In the genomic region with DNA sequence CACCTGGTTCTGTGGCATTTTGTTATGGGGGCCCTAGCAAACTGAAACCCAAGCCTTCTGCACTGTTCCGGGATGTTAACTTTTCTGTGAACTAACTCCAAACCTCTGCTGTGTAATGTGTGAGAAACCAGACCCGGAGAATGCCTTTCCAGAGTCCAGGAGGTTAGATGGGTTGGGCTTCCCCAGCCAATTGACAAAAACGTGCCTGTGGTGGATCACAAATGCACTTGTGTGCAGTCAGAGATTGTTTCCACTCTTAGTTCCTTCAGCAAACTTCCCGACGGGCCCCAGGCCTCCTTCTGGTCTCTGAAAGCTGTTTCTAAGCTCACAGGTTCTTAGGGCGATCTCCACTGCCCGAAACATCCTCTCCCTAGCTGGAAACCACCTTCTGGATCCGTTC, we compare ENCODE assay signal across 18 cellular contexts. TPM values are rescaled to one million over a fixed set of nuclear protein-coding genes. Genes with fewer than 3 reads are reported as not detected.
DNase-seq lines count a peak whose midpoint lies in the region; ATAC-seq and TF ChIP-seq lines count a peak whose summit lies in the region.
"Had no signal": no experiment of that assay in that cellular context is flagged by ENCODE, and none has a peak within 500 bp of the region (broad histone marks: within the 10 kb centered on the region; RNA-seq: fewer than 3 reads in every experiment).

No MANE protein-coding gene starts in this region.

- no CpG with 5 or more reads among the region's 8 CpGs for WGBS in H9 (ENCODE audit: extremely low coverage, insufficient read length, low lambda C conversion rate)

- peaks cover 70% of the 10 kb centered on the region for H3K36me3 ChIP-seq in DOHH2 (ENCODE audit: control insufficient read depth, low read length)

- H3K79me1 ChIP-seq in H9 (ENCODE audit: insufficient read depth, low read depth, low read length, poor library complexity, severe bottlenecking): no peaks in the 10 kb centered on the region

- no peak overlapping the region for H3K18ac ChIP-seq in H9 (ENCODE audit: insufficient read length, low read depth, low read length)

- no peak overlapping the region for H3K9ac ChIP-seq in H9 (ENCODE audit: extremely low read depth, insufficient read length, low read length)

- no peak overlapping the region for H3K4me3 ChIP-seq in DOHH2 (ENCODE audit: low read length)
- H3K4me3 ChIP-seq: PC-9, SJCRH30 had no signal

- no peak overlapping the region for H3K4ac ChIP-seq in H9 (ENCODE audit: low read depth, low read length)

- H3K56ac ChIP-seq in H9 (ENCODE audit: insufficient read length, low read depth, low read length): no peak overlapping the region

- H3K4me1 ChIP-seq in DOHH2 (ENCODE audit: control insufficient read depth, low read length) (peaks cover 53% of the 10 kb centered on the region), H9 (ENCODE audit: insufficient read depth, low read length) (no peaks in the 10 kb centered on the region)
- H3K4me1 ChIP-seq: SJCRH30 had no signal

- H2BK20ac ChIP-seq in H9 (ENCODE audit: low read depth, low read length, poor library complexity, severe bottlenecking): no peak overlapping the region

- H2AK5ac ChIP-seq in H9 (ENCODE audit: insufficient read length, low read length): no peak overlapping the region

- peaks cover 63% of the 10 kb centered on the region for H3K4me1 Mint-ChIP-seq in dendritic cell treated with granulocyte-macrophage colony-stimulating factor and Interleukin-4, amounts not matched to agents 40 ng/mL and 50 ng/mL, for 4 days (ENCODE audit: low read depth)
- H3K4me1 Mint-ChIP-seq in naive B cell: peaks cover 11 to 37% (median 33%) of the 10 kb centered on the region in 3 donors
- H3K4me1 Mint-ChIP-seq in stimulated activated memory B cell treated with anti-CD40 and anti-IgM and Interleukin-4, amounts not matched to agents 10 μg/mL and 1 μg/mL and 100 μg/mL, for 72 hours: peaks cover 24% of the 10 kb centered on the region
- H3K4me1 Mint-ChIP-seq in H9: no peaks in the 10 kb centered on the region

- H3K36me3 Mint-ChIP-seq in dendritic cell treated with granulocyte-macrophage colony-stimulating factor and Interleukin-4, amounts not matched to agents 40 ng/mL and 50 ng/mL, for 4 days (ENCODE audit: low read depth): peaks cover 49% of the 10 kb centered on the region
- H3K36me3 Mint-ChIP-seq in naive B cell (peaks cover 6 to 13% of the 10 kb centered on the region in 2 donors), H9 (ENCODE audit: insufficient read depth in 1 of 3, low read depth in 3 of 3) (peaks cover 39 to 82% (median 76%) of the 10 kb centered on the region in 3 experiments)
- peaks cover 67% of the 10 kb centered on the region for H3K36me3 Mint-ChIP-seq in stimulated activated memory B cell treated with anti-CD40 and anti-IgM and Interleukin-4, amounts not matched to agents 10 μg/mL and 1 μg/mL and 100 μg/mL, for 72 hours

- H3K79me2 ChIP-seq in DOHH2 (ENCODE audit: control insufficient read depth, low read length) (peaks cover 4% of the 10 kb centered on the region; the same call in 1 of the 2 replicates), H9 (ENCODE audit: insufficient read depth, low read length) (no peaks in the 10 kb centered on the region)

- H3K27ac Mint-ChIP-seq in dendritic cell treated with granulocyte-macrophage colony-stimulating factor and Interleukin-4, amounts not matched to agents 40 ng/mL and 50 ng/mL, for 4 days: peak overlapping the region; percentile 92
- peak overlapping the region in 4 of 6 donors; percentile 31 to 51 (median 40) for H3K27ac Mint-ChIP-seq in naive B cell
- peak overlapping the region; percentile 41 for H3K27ac Mint-ChIP-seq in stimulated activated memory B cell treated with anti-CD40 and anti-IgM and Interleukin-4, amounts not matched to agents 10 μg/mL and 1 μg/mL and 100 μg/mL, for 72 hours
- H3K27ac Mint-ChIP-seq in H9: no peak overlapping the region
- H3K27ac Mint-ChIP-seq: CD8-positive, alpha-beta T cell; HFFc6 had no signal

- H4K91ac ChIP-seq in H9 (ENCODE audit: insufficient read length, low read depth, low read length): no peak overlapping the region

- H3K14ac ChIP-seq in H9 (ENCODE audit: insufficient read depth, low read length): no peak overlapping the region

- H2BK12ac ChIP-seq in H9 (ENCODE audit: insufficient read length, low read depth, low read length): no peak overlapping the region

- intact Hi-C loops in dendritic cell treated with granulocyte-macrophage colony-stimulating factor and Interleukin-4, amounts not matched to agents 40 ng/mL and 50 ng/mL, for 4 days (cut with micrococcal nuclease): loop anchor here (5.0 kb wide), 1 partner anchor 33 kb away; the partner anchor contains the start of genes EARS2 and UBFD1

- no peak overlapping the region for H4K8ac ChIP-seq in H9 (replicated peaks; ENCODE audit: insufficient read length, low read depth, low read length)

- TF ChIP-seq CTCF in DOHH2 (IDR thresholded peaks at IDR 0.05; ENCODE audit: low read depth, low read length, poor library complexity, severe bottlenecking) (no peak), H9 (conservative IDR thresholded peaks at IDR 0.05) (no peak)

- no peak overlapping the region for H3T11ph ChIP-seq in H9 (ENCODE audit: low read length)

- H3K23ac ChIP-seq in H9 (ENCODE audit: insufficient read length, low read depth, low read length): no peak overlapping the region

- ATAC-seq in naive B cell (ENCODE audit: low read depth in 2 of 2): no peak
- ATAC-seq in stimulated activated memory B cell treated with anti-CD40 and anti-IgM and Interleukin-4, amounts not matched to agents 10 μg/mL and 1 μg/mL and 100 μg/mL, for 72 hours: no peak
- ATAC-seq: CD8-positive, alpha-beta T cell; HepG2 had no signal

- DNase-seq in naive B cell (no peak), Kasumi-1 (lab: John Stamatoyannopoulos, UW) (no peak), substantia nigra (lab: John Stamatoyannopoulos, UW) (no peak), H9 (no peak)
- DNase-seq: Calu3; CD8-positive, alpha-beta T cell; HFFc6; KG1; NCI-H1417 treated with DMSO at 0.1 percent for 48 hours; NCI-H2029; NCI-H345; NCI-H524 treated with DMSO at 0.1 percent for 48 hours; PC-9; SJCRH30 had no signal

- H3K27me3 Mint-ChIP-seq in dendritic cell treated with granulocyte-macrophage colony-stimulating factor and Interleukin-4, amounts not matched to agents 40 ng/mL and 50 ng/mL, for 4 days: no peaks in the 10 kb centered on the region
- H3K27me3 Mint-ChIP-seq in naive B cell (no peaks in the 10 kb centered on the region), H9 (ENCODE audit: low read depth) (no peaks in the 10 kb centered on the region)
- no peaks in the 10 kb centered on the region for H3K27me3 Mint-ChIP-seq in stimulated activated memory B cell treated with anti-CD40 and anti-IgM and Interleukin-4, amounts not matched to agents 10 μg/mL and 1 μg/mL and 100 μg/mL, for 72 hours

- peaks cover 41% of the 10 kb centered on the region for H3F3A ChIP-seq in DOHH2 (ENCODE audit: control insufficient read depth, insufficient read depth)

- H2AFZ ChIP-seq in H9 (ENCODE audit: low read length): no peak overlapping the region
- H2AFZ ChIP-seq: PC-9 had no signal

- H3K4me2 ChIP-seq in DOHH2 (ENCODE audit: low read length): no peak overlapping the region
- H3K4me2 ChIP-seq in H9 (ENCODE audit: insufficient read depth, insufficient read length, low read length): no peak overlapping the region
- H3K4me2 ChIP-seq: PC-9 had no signal

- no peak overlapping the region for H3K4me3 Mint-ChIP-seq in dendritic cell treated with granulocyte-macrophage colony-stimulating factor and Interleukin-4, amounts not matched to agents 40 ng/mL and 50 ng/mL, for 4 days
- H3K4me3 Mint-ChIP-seq in naive B cell (no peak overlapping the region), H9 (no peak overlapping the region)
- no peak overlapping the region for H3K4me3 Mint-ChIP-seq in stimulated activated memory B cell treated with anti-CD40 and anti-IgM and Interleukin-4, amounts not matched to agents 10 μg/mL and 1 μg/mL and 100 μg/mL, for 72 hours
- H3K4me3 Mint-ChIP-seq: CD8-positive, alpha-beta T cell; HFFc6 had no signal

- H3K9me3 ChIP-seq in DOHH2 (ENCODE audit: control insufficient read depth, insufficient read depth, low read length) (peaks cover 6% of the 10 kb centered on the region), H9 (ENCODE audit: control insufficient read depth, low read depth, low read length) (no peaks in the 10 kb centered on the region)
- H3K9me3 ChIP-seq: SJCRH30 had no signal

- no peaks in the 10 kb centered on the region for H3K23me2 ChIP-seq in H9 (ENCODE audit: insufficient read length, low read depth, low read length, poor library complexity, severe bottlenecking)

- H3K27ac ChIP-seq in DOHH2 (ENCODE audit: low read depth, low read length) (peak overlapping the region; percentile 100), substantia nigra (ENCODE audit: low read depth, low read length, poor library complexity, severe bottlenecking) (no peak overlapping the region), H9 (ENCODE audit: insufficient read length, low read depth, low read length) (no peak overlapping the region)
- H3K27ac ChIP-seq: PC-9, SJCRH30 had no signal

- H4K5ac ChIP-seq in H9 (ENCODE audit: insufficient read length, low read depth, low read length): no peak overlapping the region

- H3K27me3 ChIP-seq in DOHH2 (ENCODE audit: control insufficient read depth, low read length) (no peaks in the 10 kb centered on the region), H9 (ENCODE audit: insufficient read depth, low read length) (no peaks in the 10 kb centered on the region)
- H3K27me3 ChIP-seq: SJCRH30 had no signal

- H2BK5ac ChIP-seq in H9 (ENCODE audit: insufficient read length, low read length): no peak overlapping the region

- H3K9me2 ChIP-seq in DOHH2 (replicated peaks; ENCODE audit: control insufficient read depth, low read length): no peaks in the 10 kb centered on the region

- H2BK15ac ChIP-seq in H9 (ENCODE audit: low read depth, low read length): no peak overlapping the region

- no peaks in the 10 kb centered on the region for H3K9me3 Mint-ChIP-seq in dendritic cell treated with granulocyte-macrophage colony-stimulating factor and Interleukin-4, amounts not matched to agents 40 ng/mL and 50 ng/mL, for 4 days
- H3K9me3 Mint-ChIP-seq in naive B cell (no peaks in the 10 kb centered on the region), H9 (no peaks in the 10 kb centered on the region)
- H3K9me3 Mint-ChIP-seq in stimulated activated memory B cell treated with anti-CD40 and anti-IgM and Interleukin-4, amounts not matched to agents 10 μg/mL and 1 μg/mL and 100 μg/mL, for 72 hours: no peaks in the 10 kb centered on the region
- H3K9me3 Mint-ChIP-seq: CD8-positive, alpha-beta T cell; HFFc6 had no signal

- no peak overlapping the region for H2BK120ac ChIP-seq in H9 (ENCODE audit: low read depth, low read length, poor library complexity, severe bottlenecking)

- H4K20me1 ChIP-seq in DOHH2 (ENCODE audit: control insufficient read depth, insufficient read depth, low read depth, low read length) (no peaks in the 10 kb centered on the region), H9 (ENCODE audit: control insufficient read depth, insufficient read depth, insufficient read length) (no peaks in the 10 kb centered on the region)

RNA-seq across cellular contexts. Expression of gene GGA2, which starts 13.7 kb away (rescaled TPM):
- polyA plus RNA-seq in naive B cell (ENCODE audit: low read depth in 6 of 6): 100 to 1,000 TPM; 154 to 303 (median 222) TPM
- total RNA-seq in H9 (2021): 143 TPM in 2 replicates

RNA-seq across cellular contexts. Expression of gene EARS2, which starts 33.1 kb away (rescaled TPM):
- polyA plus RNA-seq in naive B cell (ENCODE audit: low read depth in 6 of 6): 10 to 100 TPM in 2 of 6 donors, 1 to 10 TPM in 4; 3.8 to 15.0 (median 8.2) TPM
- total RNA-seq in H9 (2021): 50.1 and 51.9 TPM in 2 replicates

RNA-seq across cellular contexts. Expression of gene UBFD1, which starts 33.5 kb away (rescaled TPM):
- polyA plus RNA-seq in naive B cell (ENCODE audit: low read depth in 6 of 6): 10 to 100 TPM in 5 of 6 donors, 1 to 10 TPM in 1; 8.8 to 20.1 (median 12.7) TPM
- total RNA-seq in H9 (2021): 107 and 112 TPM in 2 replicates

Comparison
In these comparisons a context has a peak if more than half of its experiments do, and no peak if none do; other contexts are left out.
1. H3K27ac Mint-ChIP-seq: peak in dendritic cell treated with granulocyte-macrophage colony-stimulating factor and Interleukin-4, amounts not matched to agents 40 ng/mL and 50 ng/mL, for 4 days (single experiment), naive B cell (4 of 6) and stimulated activated memory B cell treated with anti-CD40 and anti-IgM and Interleukin-4, amounts not matched to agents 10 μg/mL and 1 μg/mL and 100 μg/mL, for 72 hours (single experiment); none in H9 (0 of 3).